Comparison of ENCODE assay signal across 16 cellular contexts in the genomic region with DNA sequence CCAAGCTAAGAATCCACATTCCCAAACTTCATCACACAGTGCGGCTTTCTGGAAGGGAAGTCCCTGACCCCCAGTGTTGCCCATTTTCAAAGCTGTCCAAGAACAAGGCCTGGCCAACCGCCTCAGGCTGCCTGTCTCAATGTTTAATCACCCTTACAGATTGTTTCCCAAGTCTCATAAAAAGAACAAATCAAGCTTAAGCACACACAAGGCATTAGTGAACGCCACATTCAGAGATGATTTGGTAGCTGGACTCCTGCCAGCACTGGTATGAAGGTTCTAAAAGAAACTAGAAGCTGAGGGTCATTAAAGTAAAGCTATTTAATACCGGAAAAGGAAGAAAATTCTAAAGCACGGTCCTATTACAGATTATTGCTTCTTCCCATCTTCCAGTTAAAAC. TPM values are rescaled to one million over a fixed set of nuclear protein-coding genes. Genes with fewer than 3 reads are reported as not detected.
A peak's percentile ranks its signal among the peaks of the same experiment; 100 is the strongest.
DNase-seq lines count a peak whose midpoint lies in the region; ATAC-seq and TF ChIP-seq lines count a peak whose summit lies in the region.
"Had no signal": no experiment of that assay in that cellular context is flagged by ENCODE, and none has a peak within 500 bp of the region (broad histone marks: within the 10 kb centered on the region; RNA-seq: fewer than 3 reads in every experiment).

No MANE protein-coding gene starts in this region.

- WGBS in suprapubic skin: 62% methylated on average over 5 of the region's 5 CpGs

- no peak for ATAC-seq in activated T-cell treated with anti-CD3 and anti-CD28 coated beads, Interleukin-2, amount 50 U/mL, for 4 hours
- no peak for ATAC-seq in HG02840 (IDR thresholded peaks at IDR 0.05; ENCODE audit: low FRiP score, unreplicated experiment)
- ATAC-seq: lower lobe of right lung; naive thymus-derived CD8-positive, alpha-beta T cell; T-cell had no signal

- peak overlapping the region; percentile 56 for H3K27ac ChIP-seq in substantia nigra (ENCODE audit: low read depth, low read length, poor library complexity, severe bottlenecking)
- H3K27ac ChIP-seq in suprapubic skin: no peak overlapping the region
- H3K27ac ChIP-seq: lower lobe of right lung had no signal

- no peaks in the 10 kb centered on the region for H3K36me3 Mint-ChIP-seq in activated T-cell treated with anti-CD3 and anti-CD28 coated beads, Interleukin-2, amount 50 U/mL, for 4 hours (ENCODE audit: insufficient read depth)
- H3K36me3 Mint-ChIP-seq: naive thymus-derived CD8-positive, alpha-beta T cell; T-cell had no signal

- H3K4me3 ChIP-seq in HAP-1 (no peak overlapping the region), foreskin fibroblast (ENCODE audit: low read depth in 1 of 2, low read length in 2 of 2) (no peak overlapping the region), suprapubic skin (no peak overlapping the region)
- H3K4me3 ChIP-seq: lower lobe of right lung had no signal

- TF ChIP-seq EP300 in suprapubic skin (IDR thresholded peaks at IDR 0.05): no peak

- H3K36me3 ChIP-seq in HAP-1 (replicated peaks): no peaks in the 10 kb centered on the region
- no peaks in the 10 kb centered on the region for H3K36me3 ChIP-seq in suprapubic skin
- H3K36me3 ChIP-seq: lower lobe of right lung had no signal

- in situ Hi-C loops in HAP-1 (cut with MboI; ENCODE audit: low sequenced_read_pairs): no loop called here

- DNase-seq in HAP-1 (ENCODE audit: low spot score in 2 of 2) (peak; percentile 3 to 17), T1000 (lab: John Stamatoyannopoulos, UW) (peak; percentile 81), foreskin fibroblast (peak; percentile 26 to 45), substantia nigra (lab: John Stamatoyannopoulos, UW) (peak in 4 of 49 donors; percentile 14 to 28 (median 18)), suprapubic skin (ENCODE audit: low spot score in 2 of 2) (no peak)
- no peak for DNase-seq in activated T-cell treated with anti-CD3 and anti-CD28 coated beads, Interleukin-2, amount 50 U/mL, for 4 hours
- DNase-seq: activated CD4-positive, CD25-positive, alpha-beta regulatory T cell; activated naive CD4-positive, alpha-beta T cell treated with Interleukin-2 at 50 U/mL for 16 hours; effector CD4-positive, alpha-beta T cell; lower lobe of right lung; naive thymus-derived CD8-positive, alpha-beta T cell; NCI-H2029 treated with DMSO at 0.1 percent for 48 hours; NCI-H526; T-cell had no signal

- H3K4me1 ChIP-seq in HAP-1: no peaks in the 10 kb centered on the region
- H3K4me1 ChIP-seq in suprapubic skin: no peaks in the 10 kb centered on the region
- H3K4me1 ChIP-seq: lower lobe of right lung had no signal

- no peaks in the 10 kb centered on the region for H3K9me3 Mint-ChIP-seq in activated T-cell treated with anti-CD3 and anti-CD28 coated beads, Interleukin-2, amount 50 U/mL, for 4 hours
- H3K9me3 Mint-ChIP-seq: T-cell had no signal

- no peak for TF ChIP-seq CTCF in foreskin fibroblast (IDR thresholded peaks at IDR 0.05; ENCODE audit: low read depth, low read length)
- TF ChIP-seq CTCF in suprapubic skin (IDR thresholded peaks at IDR 0.05): no peak

- H3K9me3 ChIP-seq in HAP-1 (no peaks in the 10 kb centered on the region), suprapubic skin (no peaks in the 10 kb centered on the region)
- H3K9me3 ChIP-seq: lower lobe of right lung had no signal

- H3K4me3 Mint-ChIP-seq in activated T-cell treated with anti-CD3 and anti-CD28 coated beads, Interleukin-2, amount 50 U/mL, for 4 hours: no peak overlapping the region
- H3K4me3 Mint-ChIP-seq: naive thymus-derived CD8-positive, alpha-beta T cell; T-cell had no signal

- H3K4me1 Mint-ChIP-seq in activated T-cell treated with anti-CD3 and anti-CD28 coated beads, Interleukin-2, amount 50 U/mL, for 4 hours (ENCODE audit: low read depth): no peaks in the 10 kb centered on the region
- H3K4me1 Mint-ChIP-seq: T-cell had no signal

- no peak for TF ChIP-seq POLR2A in suprapubic skin (IDR thresholded peaks at IDR 0.05)

- H3K27me3 Mint-ChIP-seq in activated T-cell treated with anti-CD3 and anti-CD28 coated beads, Interleukin-2, amount 50 U/mL, for 4 hours (ENCODE audit: low read depth): no peaks in the 10 kb centered on the region
- H3K27me3 Mint-ChIP-seq: T-cell had no signal

- H3K27me3 ChIP-seq in HAP-1 (ENCODE audit: low read depth) (peaks cover 6% of the 10 kb centered on the region; the same call in 1 of the 2 replicates), suprapubic skin (peaks cover 3% of the 10 kb centered on the region)

RNA-seq across cellular contexts. Expression of a gene that starts 35.6 kb away (rescaled TPM):
- total RNA-seq in activated T-cell treated with anti-CD3 and anti-CD28 coated beads, Interleukin-2, amount 50 U/mL, for 4 hours: not detected
- total RNA-seq in suprapubic skin: 1 to 10 TPM; 2.1 to 6.5 (median 4.1) TPM
- total RNA-seq: lower lobe of right lung; naive thymus-derived CD8-positive, alpha-beta T cell; pulmonary artery endothelial cell; T-cell had no signal

Comparison
In these comparisons a context has a peak if more than half of its experiments do, and no peak if none do; other contexts are left out.
1. DNase-seq: peak in HAP-1 (2 of 2), T1000 (single experiment) and foreskin fibroblast (2 of 2); none in activated T-cell treated with anti-CD3 and anti-CD28 coated beads, Interleukin-2, amount 50 U/mL, for 4 hours (single experiment) and suprapubic skin (0 of 2).